In the genomic region with DNA sequence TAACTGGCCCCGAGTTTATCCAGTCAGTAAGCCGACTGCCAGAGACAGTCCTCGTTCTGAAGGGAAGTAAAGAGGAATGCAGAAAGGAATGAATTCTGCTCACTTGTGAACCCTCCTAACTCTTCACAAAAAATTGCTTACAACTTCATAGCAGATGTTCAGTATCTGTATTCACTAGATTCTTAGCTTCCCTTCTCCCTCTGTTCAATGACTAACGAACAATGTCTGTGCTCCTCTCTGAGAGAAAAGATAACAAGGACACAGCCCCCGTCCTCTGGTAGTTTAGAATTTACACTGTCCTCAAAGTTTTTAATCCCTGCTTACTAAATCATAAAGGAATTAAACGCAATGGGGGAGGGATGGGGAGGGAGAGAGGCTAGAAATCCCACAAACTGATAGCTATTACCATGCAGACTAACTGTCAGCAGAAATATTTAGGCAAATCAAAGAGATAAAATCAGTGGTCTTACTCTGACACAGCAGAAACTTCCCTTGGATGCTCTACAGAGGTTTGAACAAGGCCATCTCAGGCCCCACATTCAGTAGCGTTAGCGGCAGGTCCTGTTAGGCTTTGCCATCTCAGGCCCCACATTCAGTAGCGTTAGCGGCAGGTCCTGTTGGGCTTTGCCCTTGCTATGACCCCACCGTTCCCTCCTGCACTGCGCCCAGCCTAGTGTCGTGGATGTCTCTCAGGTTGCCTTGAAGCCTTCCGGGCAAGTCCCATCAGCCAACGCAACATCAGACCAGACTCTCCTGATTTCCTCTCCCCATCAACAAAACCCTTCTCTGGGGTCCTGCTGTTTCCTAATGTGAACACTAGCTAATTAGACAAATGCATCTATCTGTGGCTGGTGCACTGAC, we compare ENCODE assay signal across 19 cellular contexts. TPM values are rescaled to one million over a fixed set of nuclear protein-coding genes. Genes with fewer than 3 reads are reported as not detected.
DNase-seq lines count a peak whose midpoint lies in the region; ATAC-seq, FAIRE-seq and TF ChIP-seq lines count a peak whose summit lies in the region.
"Had no signal": no experiment of that assay in that cellular context is flagged by ENCODE, and none has a peak within 500 bp of the region (broad histone marks: within the 10 kb centered on the region; RNA-seq: fewer than 3 reads in every experiment).

No MANE protein-coding gene starts in this region.

- peak; percentile 60 for ATAC-seq in SK-N-SH treated with all-trans-retinoic acid at 6 μM for 48 hours
- ATAC-seq: activated naive CD8-positive, alpha-beta T cell treated with anti-CD3 and anti-CD28 coated beads, Interleukin-2, amount 50 U/mL, for 24 hours had no signal

- peaks cover 11% of the 10 kb centered on the region for H3K4me1 ChIP-seq in parathyroid adenoma
- H3K4me1 ChIP-seq in Karpas-422 (ENCODE audit: low read length), result no peaks in the 10 kb centered on the region

- no peaks in the 10 kb centered on the region for H4K20me1 ChIP-seq in Karpas-422 (ENCODE audit: insufficient read depth, low read depth, low read length)

- no peaks in the 10 kb centered on the region for H3K79me2 ChIP-seq in parathyroid adenoma
- no peaks in the 10 kb centered on the region for H3K79me2 ChIP-seq in Karpas-422 (ENCODE audit: low read length)

- no peak for TF ChIP-seq CTCF in fibroblast of pulmonary artery (IDR thresholded peaks at IDR 0.05; ENCODE audit: low read length, missing control alignments)
- no peak for TF ChIP-seq CTCF in parathyroid adenoma (IDR thresholded peaks at IDR 0.05)

- H3K4me2 ChIP-seq in parathyroid adenoma (ENCODE audit: low read length), result peak overlapping the region; percentile 30
- no peak overlapping the region for H3K4me2 ChIP-seq in Karpas-422 (ENCODE audit: low read depth, low read length, poor library complexity, severe bottlenecking)

- H3K9me3 ChIP-seq in parathyroid adenoma (ENCODE audit: control insufficient read depth, low read length) (no peaks in the 10 kb centered on the region), Karpas-422 (ENCODE audit: low read length) (no peaks in the 10 kb centered on the region)
- H3K9me3 ChIP-seq: sigmoid colon, thyroid gland had no signal

- no peaks in the 10 kb centered on the region for H3K9me2 ChIP-seq in Karpas-422 (replicated peaks; ENCODE audit: insufficient read depth, low read length)

- H3K4me3 ChIP-seq in fibroblast of pulmonary artery (replicated peaks; ENCODE audit: low read depth, low read length) (no peak overlapping the region), parathyroid adenoma (ENCODE audit: low read depth, low read length) (no peak overlapping the region), Karpas-422 (ENCODE audit: low read length) (no peak overlapping the region)
- H3K4me3 ChIP-seq: lung, sigmoid colon, thyroid gland had no signal

- no peaks in the 10 kb centered on the region for H3K36me3 ChIP-seq in parathyroid adenoma (ENCODE audit: control insufficient read depth, insufficient read depth, low read length)
- no peaks in the 10 kb centered on the region for H3K36me3 ChIP-seq in Karpas-422 (ENCODE audit: insufficient read depth, low read length)
- H3K36me3 ChIP-seq: thyroid gland had no signal

- peak; percentile 33; the same call in 1 of the 2 replicates for TF ChIP-seq POLR2A in GM12891 (IDR thresholded peaks at IDR 0.05; ENCODE audit: low read depth, low read length)

- no peaks in the 10 kb centered on the region for H3K27me3 ChIP-seq in parathyroid adenoma (ENCODE audit: control insufficient read depth, insufficient read depth, low read length)
- H3K27me3 ChIP-seq in Karpas-422 (ENCODE audit: low read length), result no peaks in the 10 kb centered on the region
- H3K27me3 ChIP-seq: sigmoid colon, thyroid gland had no signal

- no peak for FAIRE-seq in GM12891 (lab: Jason Lieb, UNC)

- H2AFZ ChIP-seq in parathyroid adenoma (peak overlapping the region; percentile 66), Karpas-422 (ENCODE audit: low read length) (no peak overlapping the region)

- DNase-seq in GM12891 (ENCODE audit: insufficient read length, low spot score) (no peak), fibroblast of pulmonary artery (ENCODE audit: low read depth) (peak; percentile 50), Karpas-422 (no peak), iPS-NIHi11 (ENCODE audit: low spot score) (no peak)
- no peak for DNase-seq in activated effector memory CD4-positive, alpha-beta T cell treated with Interleukin-2 at 50 U/mL for 16 hours
- DNase-seq in activated CD4-positive, CD25-positive, alpha-beta regulatory T cell treated with anti-CD3 and anti-CD28 coated beads, Interleukin-2, amount 50 U/mL, for 72 hours, result no peak
- DNase-seq: activated CD4-positive, alpha-beta T cell treated with anti-CD3 and anti-CD28 coated beads, Interleukin-2, amount 50 U/mL, for 4 hours; activated naive CD8-positive, alpha-beta T cell treated with anti-CD3 and anti-CD28 coated beads, Interleukin-2, amount 50 U/mL, for 24 hours; CD4-positive, CD25-positive, alpha-beta regulatory T cell; cerebellar nuclear complex; foreskin melanocyte; KBM-7; Right ventricle myocardium superior; sigmoid colon; stimulated activated CD4-positive, alpha-beta T cell treated with anti-CD3 and anti-CD28 coated beads, Interleukin-4, amount 100 ng/mL, for 4 hours; thyroid gland had no signal

- no peak overlapping the region for H3K9ac ChIP-seq in parathyroid adenoma
- H3K9ac ChIP-seq in Karpas-422 (ENCODE audit: low read length), result no peak overlapping the region

- H3K27ac ChIP-seq in parathyroid adenoma (peak overlapping the region; percentile 69), Karpas-422 (ENCODE audit: low read length) (no peak overlapping the region)
- H3K27ac ChIP-seq: sigmoid colon, thyroid gland had no signal

TF ChIP-seq in GM12891, 5 proteins besides CTCF, POLR2A, EP300 and RAD21:
- TF ChIP-seq TAF1 (IDR thresholded peaks at IDR 0.05; ENCODE audit: low read depth, low read length) (no peak), PAX5 (IDR thresholded peaks at IDR 0.05; ENCODE audit: insufficient read depth, low read length, severe bottlenecking) (no peak), SPI1 (IDR thresholded peaks at IDR 0.05; ENCODE audit: low read depth, low read length) (no peak), POLR2AphosphoS5 (IDR thresholded peaks at IDR 0.05; ENCODE audit: low read depth, low read length) (peak; percentile 53; the same call in 1 of the 2 replicates), POU2F2 (IDR thresholded peaks at IDR 0.05; ENCODE audit: low read depth, low read length) (no peak)

TF ChIP-seq in SK-N-SH treated with all-trans-retinoic acid at 6 μM for 48 hours, 23 proteins besides CTCF, POLR2A, EP300 and RAD21:
- no peak for TF ChIP-seq CSDC2 (CRISPR knock-in tag; IDR thresholded peaks at IDR 0.05)
- no peak for TF ChIP-seq TOX (CRISPR knock-in tag; IDR thresholded peaks at IDR 0.05; ENCODE audit: borderline replicate concordance)
- no peak for TF ChIP-seq RARB (CRISPR knock-in tag; IDR thresholded peaks at IDR 0.05)
- TF ChIP-seq TCF4 (CRISPR knock-in tag; IDR thresholded peaks at IDR 0.05; ENCODE audit: borderline replicate concordance), result no peak
- no peak for TF ChIP-seq ZC3H10 (CRISPR knock-in tag; IDR thresholded peaks at IDR 0.05)
- TF ChIP-seq ISL1 (CRISPR knock-in tag; IDR thresholded peaks at IDR 0.05), result no peak
- TF ChIP-seq, protein P1, sequence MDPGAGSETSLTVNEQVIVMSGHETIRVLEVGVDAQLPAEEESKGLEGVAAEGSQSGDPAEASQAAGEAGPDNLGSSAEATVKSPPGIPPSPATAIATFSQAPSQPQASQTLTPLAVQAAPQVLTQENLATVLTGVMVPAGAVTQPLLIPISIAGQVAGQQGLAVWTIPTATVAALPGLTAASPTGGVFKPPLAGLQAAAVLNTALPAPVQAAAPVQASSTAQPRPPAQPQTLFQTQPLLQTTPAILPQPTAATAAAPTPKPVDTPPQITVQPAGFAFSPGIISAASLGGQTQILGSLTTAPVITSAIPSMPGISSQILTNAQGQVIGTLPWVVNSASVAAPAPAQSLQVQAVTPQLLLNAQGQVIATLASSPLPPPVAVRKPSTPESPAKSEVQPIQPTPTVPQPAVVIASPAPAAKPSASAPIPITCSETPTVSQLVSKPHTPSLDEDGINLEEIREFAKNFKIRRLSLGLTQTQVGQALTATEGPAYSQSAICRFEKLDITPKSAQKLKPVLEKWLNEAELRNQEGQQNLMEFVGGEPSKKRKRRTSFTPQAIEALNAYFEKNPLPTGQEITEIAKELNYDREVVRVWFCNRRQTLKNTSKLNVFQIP (CRISPR knock-in tag; IDR thresholded peaks at IDR 0.05; ENCODE audit: borderline replicate concordance, low read depth), result no peak
- no peak for TF ChIP-seq ZFP3 (CRISPR knock-in tag; IDR thresholded peaks at IDR 0.05)
- no peak for TF ChIP-seq ZNF8 (CRISPR knock-in tag; IDR thresholded peaks at IDR 0.05)
- no peak for TF ChIP-seq GLIS3 (CRISPR knock-in tag; IDR thresholded peaks at IDR 0.05)
- TF ChIP-seq ZNF70 (CRISPR knock-in tag; IDR thresholded peaks at IDR 0.05), result no peak
- no peak for TF ChIP-seq ESRRG (CRISPR knock-in tag; IDR thresholded peaks at IDR 0.05)
- no peak for TF ChIP-seq CSRNP3 (CRISPR knock-in tag; IDR thresholded peaks at IDR 0.05)
- TF ChIP-seq BACH2 (CRISPR knock-in tag; IDR thresholded peaks at IDR 0.05; ENCODE audit: borderline replicate concordance), result no peak; the same call in 1 of the 2 replicates
- no peak for TF ChIP-seq SNAI2 (CRISPR knock-in tag; IDR thresholded peaks at IDR 0.05)
- TF ChIP-seq ARNTL (CRISPR knock-in tag; IDR thresholded peaks at IDR 0.05; ENCODE audit: borderline replicate concordance, low read depth), result no peak
- TF ChIP-seq PPARA (CRISPR knock-in tag; IDR thresholded peaks at IDR 0.05; ENCODE audit: borderline replicate concordance), result no peak

RNA-seq across cellular contexts. Expression of gene NRROS, which starts 23.4 kb away (rescaled TPM):
- 22.1 TPM for polyA plus RNA-seq in GM12891 (2012; ENCODE audit: low read depth, missing spikeins)
- 0.52 and 1.0 TPM in 2 replicates for total RNA-seq in Karpas-422 (2014; rRNA removed; shearing (Covaris generic); ENCODE audit: low replicate concordance)

RNA-seq across cellular contexts. Expression of gene CEP19, which starts 49.1 kb away (rescaled TPM):
- polyA plus RNA-seq in GM12891 (2012; ENCODE audit: low read depth, missing spikeins), result 1.9 TPM
- 2.6 and 4.0 TPM in 2 replicates for total RNA-seq in Karpas-422 (2014; rRNA removed; shearing (Covaris generic); ENCODE audit: low replicate concordance)

RNA-seq across cellular contexts. Expression of gene PIGX, which starts 49.2 kb away (rescaled TPM):
- polyA plus RNA-seq in GM12891 (2012; ENCODE audit: low read depth, missing spikeins), result 15.2 TPM
- total RNA-seq in Karpas-422 (2014; rRNA removed; shearing (Covaris generic); ENCODE audit: low replicate concordance), result 51.3 and 55.6 TPM in 2 replicates
